In the genomic region with DNA sequence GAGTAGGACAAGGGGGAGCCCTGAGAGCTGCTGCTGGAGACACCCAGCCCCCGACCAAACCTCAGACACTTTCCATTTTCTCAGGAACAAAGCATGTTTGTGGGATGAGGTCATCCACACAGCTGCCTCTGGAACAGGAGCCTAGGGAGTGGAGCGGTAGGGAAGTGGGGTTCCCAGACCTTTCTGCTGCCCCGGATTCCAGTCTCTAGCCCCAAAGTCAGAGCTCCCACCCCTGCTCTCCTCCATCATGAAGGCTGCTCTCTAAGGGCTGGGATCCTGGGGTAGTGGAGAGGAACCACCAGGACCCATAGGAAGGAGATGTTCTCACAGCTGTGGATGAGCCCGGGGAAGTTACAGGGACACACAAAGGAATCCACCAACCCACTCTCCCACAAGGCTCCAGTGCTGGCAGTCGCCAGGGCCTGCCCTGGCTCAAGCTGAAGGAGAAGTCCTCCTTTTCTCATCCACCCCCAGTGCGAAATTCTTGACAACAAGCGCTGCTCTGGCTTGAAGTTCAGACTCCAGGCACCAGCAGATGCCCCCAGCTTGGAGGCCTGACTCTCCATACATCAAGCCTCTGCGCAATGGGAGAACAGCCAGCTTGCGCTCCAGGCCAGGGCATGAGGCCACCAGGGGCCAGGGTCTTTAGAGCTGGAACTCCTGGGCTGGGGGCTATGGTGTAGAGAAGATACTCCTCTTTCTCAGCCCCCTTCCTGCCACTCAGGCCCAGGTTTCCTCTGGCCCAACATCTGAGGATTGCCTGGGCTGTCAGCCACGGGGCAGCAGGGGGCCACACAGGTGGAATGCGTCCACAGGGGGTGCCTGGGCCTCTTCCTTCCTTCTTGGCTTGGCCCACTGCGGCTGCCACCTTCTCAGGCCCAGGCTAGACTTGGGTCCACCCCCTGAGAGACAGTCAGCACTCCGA, we compare ENCODE assay signal across 8 cellular contexts. TPM values are rescaled to one million over a fixed set of nuclear protein-coding genes. Genes with fewer than 3 reads are reported as not detected.
DNase-seq lines count a peak whose midpoint lies in the region; ATAC-seq and TF ChIP-seq lines count a peak whose summit lies in the region.

No MANE protein-coding gene starts in this region.

- in situ Hi-C loops in GM13976 (cut with MboI; ENCODE audit: low sequenced_read_pairs, unreplicated experiment) = no loop called here

- no peaks in the 10 kb centered on the region for H3K9me3 ChIP-seq in trophoblast cell (ENCODE audit: insufficient read depth, low read depth, low read length)

- peak overlapping the region; percentile 46 for H3K4me2 ChIP-seq in trophoblast cell (ENCODE audit: low read length)

- H3K14ac ChIP-seq in trophoblast cell (ENCODE audit: low read length) = peak overlapping the region; percentile 87

- peak overlapping the region; percentile 54 for H3K9ac ChIP-seq in trophoblast cell (ENCODE audit: low read length)

- H4K12ac ChIP-seq in trophoblast cell (ENCODE audit: low read depth, low read length) = peak overlapping the region; percentile 66

- peak; percentile 22 for DNase-seq in GM13976 (ENCODE audit: low spot score)
- DNase-seq in UCSD-AML1 (lab: John Stamatoyannopoulos, UW; ENCODE audit: unreplicated experiment) = peak; percentile 75
- peak; percentile 46 to 68 for DNase-seq in foreskin keratinocyte
- peak in 1 of 2 donors; percentile 41 for DNase-seq in trophoblast cell
- DNase-seq in NCI-H187 treated with DMSO at 0.1 percent for 48 hours (lab: John Stamatoyannopoulos, UW) = no peak

- WGBS in trophoblast cell (ENCODE audit: extremely low coverage, insufficient coverage, insufficient read length) = no CpG with 5 or more reads among the region's 13 CpGs

- ATAC-seq in foreskin keratinocyte (peak; percentile 64), GM21619 (IDR thresholded peaks at IDR 0.05; ENCODE audit: unreplicated experiment) (no peak), HG02678 (IDR thresholded peaks at IDR 0.05; ENCODE audit: unreplicated experiment) (no peak), GM18867 (IDR thresholded peaks at IDR 0.05; ENCODE audit: unreplicated experiment) (no peak)

- peaks cover 46% of the 10 kb centered on the region for H3K79me1 ChIP-seq in trophoblast cell (ENCODE audit: low read length)

- peak overlapping the region; percentile 94 for H2BK120ac ChIP-seq in trophoblast cell (ENCODE audit: insufficient read depth, low read length, poor library complexity)

- peak overlapping the region; percentile 97 for H4K91ac ChIP-seq in trophoblast cell (ENCODE audit: low read depth, low read length)

- peak overlapping the region; percentile 87 for H4K8ac ChIP-seq in trophoblast cell (ENCODE audit: low read depth, low read length)

- H3K27ac ChIP-seq in foreskin keratinocyte = no peak overlapping the region
- peak overlapping the region; percentile 95 for H3K27ac ChIP-seq in trophoblast cell (ENCODE audit: low read depth, low read length)

- peak overlapping the region; percentile 14 for H2AFZ ChIP-seq in trophoblast cell (ENCODE audit: insufficient read depth, low read length, poor library complexity)

- H3K36me3 ChIP-seq in trophoblast cell (ENCODE audit: control insufficient read depth in 1 of 2, insufficient read depth in 2 of 2, low read length in 2 of 2) = peaks cover 26 to 27% of the 10 kb centered on the region in 2 experiments

- TF ChIP-seq CTCF in GM13976 (IDR thresholded peaks at IDR 0.05; ENCODE audit: borderline replicate concordance, control extremely low read depth, extremely low read depth, insufficient read depth, missing control alignments) = no peak
- no peak for TF ChIP-seq CTCF in foreskin keratinocyte (conservative IDR thresholded peaks at IDR 0.05)

- peak overlapping the region; percentile 85 for H3K4ac ChIP-seq in trophoblast cell (ENCODE audit: low read depth, low read length)

- H3K27me3 ChIP-seq in foreskin keratinocyte (no peaks in the 10 kb centered on the region), trophoblast cell (ENCODE audit: insufficient read depth, low read length) (no peaks in the 10 kb centered on the region)

- no peak overlapping the region for H3K23ac ChIP-seq in trophoblast cell (ENCODE audit: low read length)

- H3K4me1 ChIP-seq in foreskin keratinocyte (peaks cover 22% of the 10 kb centered on the region), trophoblast cell (ENCODE audit: control insufficient read depth in 1 of 2, insufficient read depth in 2 of 2, low read length in 2 of 2) (peaks cover 46 to 53% of the 10 kb centered on the region in 2 experiments)

- peak overlapping the region; percentile 94 for H2BK12ac ChIP-seq in trophoblast cell (ENCODE audit: low read length)

- H3K4me3 ChIP-seq in trophoblast cell (ENCODE audit: low read depth, low read length) = no peak overlapping the region

- peaks cover 42% of the 10 kb centered on the region for H3K79me2 ChIP-seq in trophoblast cell (ENCODE audit: control insufficient read depth, insufficient read depth, low read length, poor library complexity)

- peak overlapping the region; percentile 91 for H2AK5ac ChIP-seq in trophoblast cell (ENCODE audit: low read length)

- H2BK5ac ChIP-seq in trophoblast cell (ENCODE audit: low read depth, low read length, poor library complexity) = peak overlapping the region; percentile 97

- peak overlapping the region; percentile 92 for H3K18ac ChIP-seq in trophoblast cell (ENCODE audit: low read length)

RNA-seq across cellular contexts. Expression of a gene that starts 4.5 kb away (rescaled TPM):
- total RNA-seq in foreskin keratinocyte = 12.1 and 15.8 TPM in 2 replicates
- 22.9 and 32.8 TPM in 2 replicates for polyA plus RNA-seq in foreskin keratinocyte
- 56.9 and 57.3 TPM in 2 replicates for polyA plus RNA-seq in trophoblast cell (2013)

RNA-seq across cellular contexts. Expression of a gene that starts 11.0 kb away (rescaled TPM):
- total RNA-seq in foreskin keratinocyte = 77.6 and 102 TPM in 2 replicates
- 40.1 and 49.1 TPM in 2 replicates for polyA plus RNA-seq in foreskin keratinocyte
- polyA plus RNA-seq in trophoblast cell (2013) = 33.9 and 37.1 TPM in 2 replicates

RNA-seq across cellular contexts. Expression of a gene that starts 11.7 kb away (rescaled TPM):
- total RNA-seq in foreskin keratinocyte = 51.0 and 65.2 TPM in 2 replicates
- polyA plus RNA-seq in foreskin keratinocyte = 50.6 and 64.0 TPM in 2 replicates
- polyA plus RNA-seq in trophoblast cell (2013) = 56.4 and 56.8 TPM in 2 replicates

RNA-seq across cellular contexts. Expression of a gene that starts 45.8 kb away (rescaled TPM):
- total RNA-seq in foreskin keratinocyte = 0.14 and 0.25 TPM in 2 replicates
- polyA plus RNA-seq in foreskin keratinocyte = 0.08 and 0.12 TPM in 2 replicates
- 0.44 and 0.46 TPM in 2 replicates for polyA plus RNA-seq in trophoblast cell (2013)

RNA-seq across cellular contexts. Expression of a gene that starts 53.9 kb away (rescaled TPM):
- total RNA-seq in foreskin keratinocyte = 7.3 and 8.0 TPM in 2 replicates
- polyA plus RNA-seq in foreskin keratinocyte = 2.7 and 3.2 TPM in 2 replicates
- 9.0 TPM in 2 replicates for polyA plus RNA-seq in trophoblast cell (2013)
